In genomic region chr17:75692976-75693375, GRCh38 we compare ENCODE assay signal across 10 cellular contexts. TPM values are rescaled to one million over a fixed set of nuclear protein-coding genes. Genes with fewer than 3 reads are reported as not detected.
A peak's percentile ranks its signal among the peaks of the same experiment; 100 is the strongest.
DNase-seq lines count a peak whose midpoint lies in the region; ATAC-seq and TF ChIP-seq lines count a peak whose summit lies in the region.
"Had no signal": no experiment of that assay in that cellular context is flagged by ENCODE, and none has a peak within 500 bp of the region (broad histone marks: within the 10 kb centered on the region; RNA-seq: fewer than 3 reads in every experiment).

No MANE protein-coding gene starts in this region.

- H3K27me3 ChIP-seq in neural progenitor cell = no peaks in the 10 kb centered on the region
- H3K27me3 ChIP-seq in tibial nerve = no peaks in the 10 kb centered on the region
- H3K27me3 ChIP-seq: brain microvascular endothelial cell had no signal

- peaks cover 90% of the 10 kb centered on the region for H4K20me1 ChIP-seq in neural progenitor cell (ENCODE audit: low read depth)

- H3K4me1 ChIP-seq in neural progenitor cell (peaks cover 38% of the 10 kb centered on the region), tibial nerve (peaks cover 3 to 100% (median 90%) of the 10 kb centered on the region in 4 donors)

- H3K27ac Mint-ChIP-seq in activated CD8-positive, alpha-beta T cell treated with anti-CD3 and anti-CD28 coated beads, Interleukin-2, amount 10 ng/mL, durations not matched to agents 7 days and 5 days = peak overlapping the region; percentile 25
- no peak overlapping the region for H3K27ac Mint-ChIP-seq in activated CD8-positive, alpha-beta T cell treated with anti-CD3 and anti-CD28 coated beads for 36 hours
- H3K27ac Mint-ChIP-seq in chondrocyte (ENCODE audit: unreplicated experiment) (peak overlapping the region; percentile 95), neural progenitor cell (no peak overlapping the region)
- no peak overlapping the region for H3K27ac Mint-ChIP-seq in effector memory CD8-positive, alpha-beta T cell

- peaks cover 50% of the 10 kb centered on the region for H3K79me2 ChIP-seq in neural progenitor cell (ENCODE audit: low read depth)

- H3K27me3 Mint-ChIP-seq in activated CD8-positive, alpha-beta T cell treated with anti-CD3 and anti-CD28 coated beads, Interleukin-2, amount 10 ng/mL, durations not matched to agents 7 days and 5 days (ENCODE audit: low read depth) = no peaks in the 10 kb centered on the region
- no peaks in the 10 kb centered on the region for H3K27me3 Mint-ChIP-seq in activated CD8-positive, alpha-beta T cell treated with anti-CD3 and anti-CD28 coated beads for 36 hours
- H3K27me3 Mint-ChIP-seq in chondrocyte (ENCODE audit: low read depth) (no peaks in the 10 kb centered on the region), neural progenitor cell (ENCODE audit: insufficient read depth, low read depth) (peaks cover 3% of the 10 kb centered on the region)
- H3K27me3 Mint-ChIP-seq in effector memory CD8-positive, alpha-beta T cell = no peaks in the 10 kb centered on the region

- peak overlapping the region; percentile 90 for H3K27ac ChIP-seq in neural progenitor cell
- H3K27ac ChIP-seq in tibial nerve = peak overlapping the region; percentile 75 to 98 (median 94)

- no peak for ATAC-seq in activated CD8-positive, alpha-beta T cell treated with anti-CD3 and anti-CD28 coated beads, Interleukin-2, amount 10 ng/mL, durations not matched to agents 7 days and 5 days
- no peak for ATAC-seq in activated CD8-positive, alpha-beta T cell treated with anti-CD3 and anti-CD28 coated beads for 36 hours
- no peak for ATAC-seq in HG03439 (IDR thresholded peaks at IDR 0.05; ENCODE audit: unreplicated experiment)
- no peak for ATAC-seq in effector memory CD8-positive, alpha-beta T cell (replicated peaks)

- intact Hi-C loops in activated CD8-positive, alpha-beta T cell treated with anti-CD3 and anti-CD28 coated beads for 36 hours (cut with micrococcal nuclease) = no loop called here

- POLR2A ChIA-PET in activated CD8-positive, alpha-beta T cell treated with anti-CD3 and anti-CD28 coated beads, Interleukin-2, amount 10 ng/mL, durations not matched to agents 7 days and 5 days (lab: Charles Lee) = interaction anchor here (0.6 to 1.9 kb wide), 4 partner anchors 10 to 428 kb away, joined by 3 to 7 read pairs (median 4); no protein-coding TSS in a partner anchor
- POLR2A ChIA-PET in activated CD8-positive, alpha-beta T cell treated with anti-CD3 and anti-CD28 coated beads for 36 hours (lab: Charles Lee) = interaction anchor here (1.6 kb wide), 1 partner anchor 11 kb away, joined by 5 read pairs; no protein-coding TSS in a partner anchor

- H3K9me3 ChIP-seq in neural progenitor cell (ENCODE audit: low read depth) = no peaks in the 10 kb centered on the region
- no peaks in the 10 kb centered on the region for H3K9me3 ChIP-seq in tibial nerve

- H3K4me3 ChIP-seq in neural progenitor cell = no peak overlapping the region
- peak overlapping the region in 1 of 4 donors; percentile 21 for H3K4me3 ChIP-seq in tibial nerve

- H3K36me3 Mint-ChIP-seq in activated CD8-positive, alpha-beta T cell treated with anti-CD3 and anti-CD28 coated beads, Interleukin-2, amount 10 ng/mL, durations not matched to agents 7 days and 5 days (ENCODE audit: low read depth) = peaks cover 40% of the 10 kb centered on the region
- H3K36me3 Mint-ChIP-seq in activated CD8-positive, alpha-beta T cell treated with anti-CD3 and anti-CD28 coated beads for 36 hours (ENCODE audit: low read depth) = peaks cover 41% of the 10 kb centered on the region
- H3K36me3 Mint-ChIP-seq in chondrocyte (ENCODE audit: low read depth) = peaks cover 13% of the 10 kb centered on the region
- H3K36me3 Mint-ChIP-seq in neural progenitor cell = peaks cover 20% of the 10 kb centered on the region
- H3K36me3 Mint-ChIP-seq in effector memory CD8-positive, alpha-beta T cell (ENCODE audit: insufficient read depth) = peaks cover 73% of the 10 kb centered on the region

- no peak for TF ChIP-seq CTCF in activated CD8-positive, alpha-beta T cell treated with anti-CD3 and anti-CD28 coated beads for 36 hours (IDR thresholded peaks at IDR 0.05)
- no peak for TF ChIP-seq CTCF in chondrocyte (IDR thresholded peaks at IDR 0.05)
- no peak for TF ChIP-seq CTCF in neural progenitor cell (IDR thresholded peaks at IDR 0.05)
- no peak for TF ChIP-seq CTCF in tibial nerve (IDR thresholded peaks at IDR 0.05)

- CTCF ChIA-PET in activated CD8-positive, alpha-beta T cell treated with anti-CD3 and anti-CD28 coated beads, Interleukin-2, amount 10 ng/mL, durations not matched to agents 7 days and 5 days (lab: Charles Lee) = interaction anchor here (1.3 to 3.2 kb wide), 4 partner anchors 18 to 60 kb away, joined by 3 to 15 read pairs (median 7); partner anchors contain the start of gene SMIM5
- CTCF ChIA-PET in activated CD8-positive, alpha-beta T cell treated with anti-CD3 and anti-CD28 coated beads for 36 hours (lab: Charles Lee) = interaction anchor here (0.8 to 25.7 kb wide), 2 partner anchors 41 to 55 kb away, joined by 3 to 347 read pairs; no protein-coding TSS in a partner anchor

- peaks cover 40% of the 10 kb centered on the region for H3F3A ChIP-seq in neural progenitor cell (ENCODE audit: low read depth)

- TF ChIP-seq POLR2A in tibial nerve (IDR thresholded peaks at IDR 0.05) = no peak

- no peak overlapping the region for H2AFZ ChIP-seq in neural progenitor cell (replicated peaks)

- H3K4me2 ChIP-seq in neural progenitor cell = peak overlapping the region; percentile 74

- no peak overlapping the region for H3K9ac ChIP-seq in neural progenitor cell

- no peaks in the 10 kb centered on the region for H3K36me3 ChIP-seq in neural progenitor cell
- peaks cover 0 to 6% (median 0%) of the 10 kb centered on the region in 3 donors for H3K36me3 ChIP-seq in tibial nerve

- H3K9me3 Mint-ChIP-seq in activated CD8-positive, alpha-beta T cell treated with anti-CD3 and anti-CD28 coated beads, Interleukin-2, amount 10 ng/mL, durations not matched to agents 7 days and 5 days (ENCODE audit: insufficient read depth) = no peaks in the 10 kb centered on the region
- H3K9me3 Mint-ChIP-seq in activated CD8-positive, alpha-beta T cell treated with anti-CD3 and anti-CD28 coated beads for 36 hours = no peaks in the 10 kb centered on the region
- H3K9me3 Mint-ChIP-seq in chondrocyte (ENCODE audit: low read depth) = no peaks in the 10 kb centered on the region
- H3K9me3 Mint-ChIP-seq in neural progenitor cell = no peaks in the 10 kb centered on the region
- no peaks in the 10 kb centered on the region for H3K9me3 Mint-ChIP-seq in effector memory CD8-positive, alpha-beta T cell

- TF ChIP-seq EP300 in tibial nerve (IDR thresholded peaks at IDR 0.05) = no peak

- WGBS in tibial nerve, 2 donors = 40 to 51% methylated on average over 13 of the region's 13 CpGs

- H3K4me1 Mint-ChIP-seq in activated CD8-positive, alpha-beta T cell treated with anti-CD3 and anti-CD28 coated beads, Interleukin-2, amount 10 ng/mL, durations not matched to agents 7 days and 5 days (ENCODE audit: low read depth) = peaks cover 44% of the 10 kb centered on the region
- peaks cover 42% of the 10 kb centered on the region for H3K4me1 Mint-ChIP-seq in activated CD8-positive, alpha-beta T cell treated with anti-CD3 and anti-CD28 coated beads for 36 hours (ENCODE audit: low read depth)
- H3K4me1 Mint-ChIP-seq in chondrocyte (ENCODE audit: low read depth) (peaks cover 87% of the 10 kb centered on the region), neural progenitor cell (peaks cover 44% of the 10 kb centered on the region)
- H3K4me1 Mint-ChIP-seq in effector memory CD8-positive, alpha-beta T cell (ENCODE audit: low read depth in 2 of 2) = peaks cover 22 to 30% of the 10 kb centered on the region in 2 donors

- no peak for DNase-seq in activated CD8-positive, alpha-beta T cell treated with anti-CD3 and anti-CD28 coated beads, Interleukin-2, amount 10 ng/mL, durations not matched to agents 7 days and 5 days
- no peak for DNase-seq in activated CD8-positive, alpha-beta T cell treated with anti-CD3 and anti-CD28 coated beads for 36 hours
- DNase-seq in chondrocyte (ENCODE audit: low spot score) = peak; percentile 72
- DNase-seq in neural progenitor cell (ENCODE audit: low spot score) = no peak
- DNase-seq in tibial nerve (ENCODE audit: low spot score in 2 of 2) = no peak
- DNase-seq in stimulated activated CD4-positive, alpha-beta T cell treated with anti-CD3 and anti-CD28 coated beads, Interleukin-4, amount 100 ng/mL, for 4 hours = no peak
- DNase-seq in effector memory CD8-positive, alpha-beta T cell = no peak
- DNase-seq: brain microvascular endothelial cell, DMS153 had no signal

- no peak overlapping the region for H3K4me3 Mint-ChIP-seq in activated CD8-positive, alpha-beta T cell treated with anti-CD3 and anti-CD28 coated beads, Interleukin-2, amount 10 ng/mL, durations not matched to agents 7 days and 5 days
- no peak overlapping the region for H3K4me3 Mint-ChIP-seq in activated CD8-positive, alpha-beta T cell treated with anti-CD3 and anti-CD28 coated beads for 36 hours
- H3K4me3 Mint-ChIP-seq in chondrocyte (ENCODE audit: unreplicated experiment) (no peak overlapping the region), neural progenitor cell (no peak overlapping the region)
- H3K4me3 Mint-ChIP-seq in effector memory CD8-positive, alpha-beta T cell = no peak overlapping the region

RNA-seq across cellular contexts. Expression of gene SAP30BP, which starts 25.8 kb away (rescaled TPM):
- 10 to 100 TPM; 88.7 to 93.7 TPM for total RNA-seq in activated CD8-positive, alpha-beta T cell treated with anti-CD3 and anti-CD28 coated beads, Interleukin-2, amount 10 ng/mL, durations not matched to agents 7 days and 5 days
- total RNA-seq in activated CD8-positive, alpha-beta T cell treated with anti-CD3 and anti-CD28 coated beads for 36 hours = 10 to 100 TPM; 73.0 to 75.8 TPM
- total RNA-seq in chondrocyte (59.9 to 91.8 TPM (median 67.5 TPM) in 3 replicates), neural progenitor cell (ENCODE audit: low replicate concordance) (72.9 and 75.8 TPM in 2 replicates), tibial nerve (100 to 1,000 TPM in 2 of 4 donors, 10 to 100 TPM in 2; 63.9 to 119 (median 95.3) TPM)

RNA-seq across cellular contexts. Expression of gene RECQL5, which starts 26.0 kb away (rescaled TPM):
- total RNA-seq in activated CD8-positive, alpha-beta T cell treated with anti-CD3 and anti-CD28 coated beads, Interleukin-2, amount 10 ng/mL, durations not matched to agents 7 days and 5 days = 10 to 100 TPM; 37.6 to 43.9 TPM
- 10 to 100 TPM; 33.3 to 34.2 TPM for total RNA-seq in activated CD8-positive, alpha-beta T cell treated with anti-CD3 and anti-CD28 coated beads for 36 hours
- 20.4 to 30.4 TPM (median 21.1 TPM) in 3 replicates for total RNA-seq in chondrocyte
- 22.7 and 27.3 TPM in 2 replicates for total RNA-seq in neural progenitor cell (ENCODE audit: low replicate concordance)
- 10 to 100 TPM; 23.2 to 51.9 (median 34.7) TPM for total RNA-seq in tibial nerve

RNA-seq across cellular contexts. Expression of gene ITGB4, which starts 28.3 kb away (rescaled TPM):
- total RNA-seq in activated CD8-positive, alpha-beta T cell treated with anti-CD3 and anti-CD28 coated beads, Interleukin-2, amount 10 ng/mL, durations not matched to agents 7 days and 5 days = 1 to 10 TPM in 1 of 2 experiments, under 1 TPM in 1; 0.89 to 2.0 TPM
- total RNA-seq in activated CD8-positive, alpha-beta T cell treated with anti-CD3 and anti-CD28 coated beads for 36 hours = 1 to 10 TPM in 1 of 2 experiments, under 1 TPM in 1; 0.69 to 1.8 TPM
- total RNA-seq in chondrocyte (5.2 to 52.3 TPM (median 5.6 TPM) in 3 replicates), neural progenitor cell (ENCODE audit: low replicate concordance) (1.1 TPM in 1 of 2 replicates, not detected in the other), tibial nerve (100 to 1,000 TPM; 211 to 335 (median 233) TPM)

RNA-seq across cellular contexts. Expression of gene SMIM5, which starts 59.7 kb away (rescaled TPM):
- total RNA-seq in activated CD8-positive, alpha-beta T cell treated with anti-CD3 and anti-CD28 coated beads, Interleukin-2, amount 10 ng/mL, durations not matched to agents 7 days and 5 days = under 1 TPM in 1 of 2 experiments, not detected in 1; 0.31 TPM
- under 1 TPM; 0.07 to 0.25 TPM for total RNA-seq in activated CD8-positive, alpha-beta T cell treated with anti-CD3 and anti-CD28 coated beads for 36 hours
- total RNA-seq in chondrocyte (0.23 to 0.29 TPM in 2 of 3 replicates, not detected in the other), neural progenitor cell (ENCODE audit: low replicate concordance) (not detected in 2 replicates), tibial nerve (10 to 100 TPM; 17.3 to 41.1 (median 25.0) TPM)

Comparison
In these comparisons a context has a peak if more than half of its experiments do, and no peak if none do; other contexts are left out.
1. H3K27ac Mint-ChIP-seq: peak in activated CD8-positive, alpha-beta T cell treated with anti-CD3 and anti-CD28 coated beads, Interleukin-2, amount 10 ng/mL, durations not matched to agents 7 days and 5 days (single experiment) and chondrocyte (single experiment); none in activated CD8-positive, alpha-beta T cell treated with anti-CD3 and anti-CD28 coated beads for 36 hours (single experiment), neural progenitor cell (single experiment) and effector memory CD8-positive, alpha-beta T cell (0 of 2).